20 cellular contexts compared by ENCODE assay signal in genomic region chr13:101612736-101613135, GRCh38.
"Had no signal": no experiment of that assay in that cellular context is flagged by ENCODE, and none has a peak within 500 bp of the region (broad histone marks: within the 10 kb centered on the region; RNA-seq: fewer than 3 reads in every experiment).

No MANE protein-coding gene starts in this region.

- H3K9me3 Mint-ChIP-seq: activated CD4-positive, alpha-beta T cell treated with anti-CD3 and anti-CD28 coated beads, Interleukin-2, amount 10 ng/mL, durations not matched to agents 7 days and 5 days; activated naive CD8-positive, alpha-beta T cell treated with anti-CD3 and anti-CD28 coated beads, Interleukin-2, amount 10 ng/mL, durations not matched to agents 7 days and 5 days; endodermal cell; memory B cell; nephron progenitor cell had no signal

- H3K27ac Mint-ChIP-seq: activated CD4-positive, alpha-beta T cell treated with anti-CD3 and anti-CD28 coated beads, Interleukin-2, amount 10 ng/mL, durations not matched to agents 7 days and 5 days; activated naive CD8-positive, alpha-beta T cell treated with anti-CD3 and anti-CD28 coated beads, Interleukin-2, amount 10 ng/mL, durations not matched to agents 7 days and 5 days; endodermal cell; memory B cell; nephron progenitor cell had no signal

- FAIRE-seq: bronchial epithelial cell, keratinocyte, TTC549 had no signal

- H3K36me3 Mint-ChIP-seq: activated naive CD8-positive, alpha-beta T cell treated with anti-CD3 and anti-CD28 coated beads, Interleukin-2, amount 10 ng/mL, durations not matched to agents 7 days and 5 days; memory B cell had no signal

- H3K27me3 ChIP-seq: right lobe of liver, uterus had no signal

- H3K4me3 ChIP-seq: dorsolateral prefrontal cortex, left ventricle myocardium inferior, prostate gland, right lobe of liver, spleen, thoracic aorta, uterus had no signal

- H3K9me3 ChIP-seq: left ventricle myocardium inferior, prostate gland, right lobe of liver, spleen, thoracic aorta, uterus had no signal

- H3K4me1 ChIP-seq: left ventricle myocardium inferior, prostate gland, right lobe of liver, spleen, uterus had no signal

- H3K27ac ChIP-seq: dorsolateral prefrontal cortex, left ventricle myocardium inferior, prostate gland, right lobe of liver, spleen, thoracic aorta, uterus had no signal

- H3K4me1 Mint-ChIP-seq: activated CD4-positive, alpha-beta T cell treated with anti-CD3 and anti-CD28 coated beads, Interleukin-2, amount 10 ng/mL, durations not matched to agents 7 days and 5 days; activated naive CD8-positive, alpha-beta T cell treated with anti-CD3 and anti-CD28 coated beads, Interleukin-2, amount 10 ng/mL, durations not matched to agents 7 days and 5 days; memory B cell; nephron progenitor cell had no signal

- H3K4me3 Mint-ChIP-seq: activated CD4-positive, alpha-beta T cell treated with anti-CD3 and anti-CD28 coated beads, Interleukin-2, amount 10 ng/mL, durations not matched to agents 7 days and 5 days; activated naive CD8-positive, alpha-beta T cell treated with anti-CD3 and anti-CD28 coated beads, Interleukin-2, amount 10 ng/mL, durations not matched to agents 7 days and 5 days; endodermal cell; memory B cell; nephron progenitor cell had no signal

- DNase-seq: activated CD4-positive, alpha-beta T cell treated with anti-CD3 and anti-CD28 coated beads, Interleukin-2, amount 10 ng/mL, durations not matched to agents 7 days and 5 days; activated CD8-positive, alpha-beta memory T cell treated with anti-CD3 and anti-CD28 coated beads, Interleukin-2, amount 50 U/mL, for 48 hours; activated gamma-delta T cell treated with Interleukin-2 at 50 U/mL for 16 hours; activated naive CD8-positive, alpha-beta T cell treated with anti-CD3 and anti-CD28 coated beads, Interleukin-2, amount 10 ng/mL, durations not matched to agents 7 days and 5 days; dorsolateral prefrontal cortex; endodermal cell; hippocampal formation; left ventricle myocardium inferior; nephron progenitor cell; occipital lobe; right lobe of liver; spleen; T-helper 2 cell; uterus had no signal

- H3K36me3 ChIP-seq: left ventricle myocardium inferior, prostate gland, right lobe of liver, spleen, thoracic aorta, uterus had no signal
